17 cellular contexts compared by ENCODE assay signal in genomic region chr12:34406996-34407300, GRCh38.
DNase-seq lines count a peak whose midpoint lies in the region; ATAC-seq and TF ChIP-seq lines count a peak whose summit lies in the region.
"Had no signal": no experiment of that assay in that cellular context is flagged by ENCODE, and none has a peak within 500 bp of the region (broad histone marks: within the 10 kb centered on the region; RNA-seq: fewer than 3 reads in every experiment).

No MANE protein-coding gene starts in this region.

- no peaks in the 10 kb centered on the region for H3K27me3 ChIP-seq in heart left ventricle
- H3K27me3 ChIP-seq in right atrium auricular region = no peaks in the 10 kb centered on the region
- H3K27me3 ChIP-seq in right lobe of liver = no peaks in the 10 kb centered on the region
- no peaks in the 10 kb centered on the region for H3K27me3 ChIP-seq in upper lobe of right lung

- DNase-seq in heart left ventricle (peak; percentile 1 to 46 (median 4)), right atrium auricular region (ENCODE audit: low spot score) (no peak), activated B cell treated with CpG ODN at 0.5 μM for 24 hours (peak; percentile 7), right lobe of liver (peak in 2 of 3 donors; percentile 7 to 15), upper lobe of right lung (no peak), COLO668 (lab: John Stamatoyannopoulos, UW; ENCODE audit: unreplicated experiment) (no peak)
- DNase-seq: erythroblast, mesendoderm, NCI-H1436 treated with DMSO at 0.1 percent for 48 hours, NCI-H2171 treated with DMSO at 0.1 percent for 48 hours, NCI-H748 treated with DMSO at 0.1 percent for 48 hours, T-helper 9 cell had no signal

- POLR2A ChIA-PET in activated B cell treated with CpG ODN at 0.5 μM for 24 hours (lab: Charles Lee) = no interaction called here

- peaks cover 30% of the 10 kb centered on the region for H3K9me3 Mint-ChIP-seq in activated B cell treated with CpG ODN at 0.5 μM for 24 hours

- ATAC-seq in heart left ventricle (no peak), activated B cell treated with CpG ODN at 0.5 μM for 24 hours (ENCODE audit: low read depth) (no peak), right lobe of liver (no peak), upper lobe of right lung (peak; percentile 13), GM18498 (IDR thresholded peaks at IDR 0.05; ENCODE audit: unreplicated experiment) (no peak), GM18870 (IDR thresholded peaks at IDR 0.05; ENCODE audit: unreplicated experiment) (no peak)

- TF ChIP-seq CTCF in heart left ventricle (IDR thresholded peaks at IDR 0.05) (no peak), right atrium auricular region (IDR thresholded peaks at IDR 0.05) (no peak), activated B cell treated with CpG ODN at 0.5 μM for 24 hours (IDR thresholded peaks at IDR 0.05) (no peak), right lobe of liver (IDR thresholded peaks at IDR 0.05) (no peak), upper lobe of right lung (IDR thresholded peaks at IDR 0.05) (no peak)

- H3K4me1 ChIP-seq in heart left ventricle = no peaks in the 10 kb centered on the region
- H3K4me1 ChIP-seq in right atrium auricular region = no peaks in the 10 kb centered on the region
- H3K4me1 ChIP-seq in right lobe of liver = no peaks in the 10 kb centered on the region
- no peaks in the 10 kb centered on the region for H3K4me1 ChIP-seq in upper lobe of right lung
- H3K4me1 ChIP-seq: Caco-2 had no signal

- CTCF ChIA-PET in activated B cell treated with CpG ODN at 0.5 μM for 24 hours (lab: Charles Lee) = no interaction called here

- H3K36me3 Mint-ChIP-seq in activated B cell treated with CpG ODN at 0.5 μM for 24 hours (ENCODE audit: low read depth) = peaks cover 7% of the 10 kb centered on the region

- TF ChIP-seq POLR2A in heart left ventricle (IDR thresholded peaks at IDR 0.05) (no peak), right lobe of liver (IDR thresholded peaks at IDR 0.05) (no peak)

- H3K4me3 ChIP-seq in heart left ventricle (no peak overlapping the region), right atrium auricular region (no peak overlapping the region), right lobe of liver (no peak overlapping the region), upper lobe of right lung (no peak overlapping the region)

- WGBS in heart left ventricle, 4 donors = 70 to 76% (median 73%) methylated on average over 8 of the region's 8 CpGs
- WGBS in right lobe of liver (ENCODE audit: insufficient coverage, low coverage, low lambda C conversion rate, missing lambda C conversion rate) = 75% methylated on average over 4 of the region's 8 CpGs

- no peaks in the 10 kb centered on the region for H3K4me1 Mint-ChIP-seq in activated B cell treated with CpG ODN at 0.5 μM for 24 hours

- H3K27ac ChIP-seq in heart left ventricle (no peak overlapping the region), right atrium auricular region (no peak overlapping the region), right lobe of liver (no peak overlapping the region), upper lobe of right lung (no peak overlapping the region)

- intact Hi-C loops in heart left ventricle (cut with DNase I) (no loop called here), activated B cell treated with CpG ODN at 0.5 μM for 24 hours (cut with micrococcal nuclease) (no loop called here), right lobe of liver (cut with DNase I) (no loop called here), upper lobe of right lung (cut with DNase I) (no loop called here)

- H3K36me3 ChIP-seq in heart left ventricle = no peaks in the 10 kb centered on the region
- no peaks in the 10 kb centered on the region for H3K36me3 ChIP-seq in right atrium auricular region
- H3K36me3 ChIP-seq in right lobe of liver = no peaks in the 10 kb centered on the region
- H3K36me3 ChIP-seq in upper lobe of right lung = no peaks in the 10 kb centered on the region

- H3K27me3 Mint-ChIP-seq in activated B cell treated with CpG ODN at 0.5 μM for 24 hours = no peaks in the 10 kb centered on the region
- H3K27me3 Mint-ChIP-seq: activated naive CD8-positive, alpha-beta T cell; stimulated activated naive CD8-positive, alpha-beta T cell treated with anti-CD3 and anti-CD28 coated beads, Interleukin-15, Interleukin-2, amounts not matched to agents 100 ng/mL and 50 ng/mL, for 24 hours had no signal

- H3K9me3 ChIP-seq in heart left ventricle = peaks cover 0 to 89% (median 66%) of the 10 kb centered on the region in 12 donors
- peaks cover 7 to 67% of the 10 kb centered on the region in 2 donors for H3K9me3 ChIP-seq in right atrium auricular region
- H3K9me3 ChIP-seq in right lobe of liver = peaks cover 0 to 41% (median 0%) of the 10 kb centered on the region in 4 donors
- peaks cover 35% of the 10 kb centered on the region for H3K9me3 ChIP-seq in upper lobe of right lung

- no peak overlapping the region for H3K4me3 Mint-ChIP-seq in activated B cell treated with CpG ODN at 0.5 μM for 24 hours
- H3K4me3 Mint-ChIP-seq: activated naive CD8-positive, alpha-beta T cell; stimulated activated naive CD8-positive, alpha-beta T cell treated with anti-CD3 and anti-CD28 coated beads, Interleukin-15, Interleukin-2, amounts not matched to agents 100 ng/mL and 50 ng/mL, for 24 hours had no signal

- H3K27ac Mint-ChIP-seq in activated B cell treated with CpG ODN at 0.5 μM for 24 hours = no peak overlapping the region
- H3K27ac Mint-ChIP-seq: activated naive CD8-positive, alpha-beta T cell; stimulated activated naive CD8-positive, alpha-beta T cell treated with anti-CD3 and anti-CD28 coated beads, Interleukin-15, Interleukin-2, amounts not matched to agents 100 ng/mL and 50 ng/mL, for 24 hours had no signal

Comparison
In these comparisons a context has a peak if more than half of its experiments do, and no peak if none do; other contexts are left out.
1. DNase-seq: peak in heart left ventricle (5 of 5), activated B cell treated with CpG ODN at 0.5 μM for 24 hours (single experiment) and right lobe of liver (2 of 3); none in right atrium auricular region (single experiment), upper lobe of right lung (single experiment) and COLO668 (single experiment).